12 cellular contexts compared by ENCODE assay signal in genomic region chr2:242010567-242011513, GRCh38.
DNase-seq lines count a peak whose midpoint lies in the region; ATAC-seq and TF ChIP-seq lines count a peak whose summit lies in the region.
"Had no signal": no experiment of that assay in that cellular context is flagged by ENCODE, and none has a peak within 500 bp of the region (broad histone marks: within the 10 kb centered on the region; RNA-seq: fewer than 3 reads in every experiment).

No MANE protein-coding gene starts in this region.

- TF ChIP-seq CTCF in CD14-positive monocyte (IDR thresholded peaks at IDR 0.05) (no peak), mesothelial cell of epicardium (IDR thresholded peaks at IDR 0.05; ENCODE audit: unreplicated experiment) (no peak), testis (IDR thresholded peaks at IDR 0.05) (no peak)

- H3K9me3 Mint-ChIP-seq in CD14-positive monocyte (peaks cover 0 to 9% (median 3%) of the 10 kb centered on the region in 7 donors), mesothelial cell of epicardium (no peaks in the 10 kb centered on the region)
- H3K9me3 Mint-ChIP-seq in activated T-helper 17 cell treated with anti-CD3 and anti-CD28 coated beads, Interleukin-2, amount 50 U/mL, for 72 hours: no peaks in the 10 kb centered on the region
- H3K9me3 Mint-ChIP-seq: nephron had no signal

- H3K9me2 ChIP-seq in Karpas-422 (replicated peaks; ENCODE audit: insufficient read depth, low read length): no peaks in the 10 kb centered on the region

- peaks cover 10 to 24% (median 11%) of the 10 kb centered on the region in 3 donors for H3K27me3 Mint-ChIP-seq in CD14-positive monocyte (ENCODE audit: low read depth in 3 of 3)
- H3K27me3 Mint-ChIP-seq in activated T-helper 17 cell treated with anti-CD3 and anti-CD28 coated beads, Interleukin-2, amount 50 U/mL, for 72 hours: no peaks in the 10 kb centered on the region
- peaks cover 15% of the 10 kb centered on the region for H3K27me3 Mint-ChIP-seq in mesothelial cell of epicardium (ENCODE audit: low read depth)

- no peak for TF ChIP-seq POLR2A in testis (IDR thresholded peaks at IDR 0.05)

- H3K4me1 Mint-ChIP-seq in CD14-positive monocyte (peaks cover 19% of the 10 kb centered on the region), mesothelial cell of epicardium (no peaks in the 10 kb centered on the region)
- no peaks in the 10 kb centered on the region for H3K4me1 Mint-ChIP-seq in activated T-helper 17 cell treated with anti-CD3 and anti-CD28 coated beads, Interleukin-2, amount 50 U/mL, for 72 hours
- H3K4me1 Mint-ChIP-seq: nephron had no signal

- H3K4me1 ChIP-seq in Karpas-422 (ENCODE audit: low read length) (no peaks in the 10 kb centered on the region), testis (peaks cover 7% of the 10 kb centered on the region)

- peak; percentile 53 for ATAC-seq in activated T-helper 17 cell treated with anti-CD3 and anti-CD28 coated beads, Interleukin-2, amount 50 U/mL, for 72 hours (replicated peaks)
- no peak for ATAC-seq in GM21381 (IDR thresholded peaks at IDR 0.05; ENCODE audit: unreplicated experiment)

- H3K27ac Mint-ChIP-seq in CD14-positive monocyte (peak overlapping the region in 4 of 7 donors; percentile 25 to 61 (median 51)), mesothelial cell of epicardium (peak overlapping the region; percentile 33)
- H3K27ac Mint-ChIP-seq in activated T-helper 17 cell treated with anti-CD3 and anti-CD28 coated beads, Interleukin-2, amount 50 U/mL, for 72 hours: no peak overlapping the region

- no peak overlapping the region for H3K9ac ChIP-seq in Karpas-422 (ENCODE audit: low read length)
- H3K9ac ChIP-seq: KMS-11 had no signal

- no peaks in the 10 kb centered on the region for H3K36me3 ChIP-seq in Karpas-422 (ENCODE audit: insufficient read depth, low read length)
- H3K36me3 ChIP-seq in testis (ENCODE audit: low read depth, missing control alignments): no peaks in the 10 kb centered on the region

- H3K27ac ChIP-seq in Karpas-422 (ENCODE audit: low read length): no peak overlapping the region
- no peak overlapping the region for H3K27ac ChIP-seq in testis
- H3K27ac ChIP-seq: KMS-11 had no signal

- H3K4me2 ChIP-seq in Karpas-422 (ENCODE audit: low read depth, low read length, poor library complexity, severe bottlenecking): no peak overlapping the region
- H3K4me2 ChIP-seq: KMS-11 had no signal

- H3K36me3 Mint-ChIP-seq in CD14-positive monocyte (no peaks in the 10 kb centered on the region), mesothelial cell of epicardium (no peaks in the 10 kb centered on the region)
- H3K36me3 Mint-ChIP-seq in activated T-helper 17 cell treated with anti-CD3 and anti-CD28 coated beads, Interleukin-2, amount 50 U/mL, for 72 hours (ENCODE audit: low read depth): no peaks in the 10 kb centered on the region

- H3K27me3 ChIP-seq in Karpas-422 (ENCODE audit: low read length): no peaks in the 10 kb centered on the region
- no peaks in the 10 kb centered on the region for H3K27me3 ChIP-seq in testis

- H3K4me3 Mint-ChIP-seq in CD14-positive monocyte (no peak overlapping the region), mesothelial cell of epicardium (no peak overlapping the region)
- no peak overlapping the region for H3K4me3 Mint-ChIP-seq in activated T-helper 17 cell treated with anti-CD3 and anti-CD28 coated beads, Interleukin-2, amount 50 U/mL, for 72 hours
- H3K4me3 Mint-ChIP-seq: nephron had no signal

- H4K20me1 ChIP-seq in Karpas-422 (ENCODE audit: insufficient read depth, low read depth, low read length): no peaks in the 10 kb centered on the region

- H3K79me2 ChIP-seq in Karpas-422 (ENCODE audit: low read length): no peaks in the 10 kb centered on the region

- intact Hi-C loops in CD14-positive monocyte (cut with micrococcal nuclease) (no loop called here), testis (cut with DNase I; ENCODE audit: low total_unique reads) (no loop called here)

- DNase-seq in CD14-positive monocyte (ENCODE audit: low spot score) (no peak), Karpas-422 (peak; percentile 49), mesothelial cell of epicardium (ENCODE audit: low spot score in 2 of 2, unreplicated experiment in 2 of 2) (no peak), NCI-H2029 treated with DMSO at 0.1 percent for 48 hours (lab: John Stamatoyannopoulos, UW) (no peak), testis (no peak), NCI-H2081 treated with DMSO at 0.1 percent for 48 hours (lab: John Stamatoyannopoulos, UW) (no peak)
- DNase-seq: NCI-H524, SW 1271 had no signal

- 66 to 79% methylated on average over 22 to 24 of the region's 24 CpGs for WGBS in testis, 2 donors

- no peaks in the 10 kb centered on the region for H3K9me3 ChIP-seq in Karpas-422 (ENCODE audit: low read length)
- H3K9me3 ChIP-seq in testis: no peaks in the 10 kb centered on the region

- H3K4me3 ChIP-seq in Karpas-422 (ENCODE audit: low read length) (no peak overlapping the region), testis (no peak overlapping the region)

- H2AFZ ChIP-seq in Karpas-422 (ENCODE audit: low read length): no peak overlapping the region
